ENCODE assay signal across 20 cellular contexts in genomic region chr6:14202947-14203346, GRCh38.
"Had no signal": no experiment of that assay in that cellular context is flagged by ENCODE, and none has a peak within 500 bp of the region (broad histone marks: within the 10 kb centered on the region; RNA-seq: fewer than 3 reads in every experiment).

No MANE protein-coding gene starts in this region.

- H3K27ac ChIP-seq: SJSA1, SK-N-MC had no signal

- H3K4me3 ChIP-seq: MG63, SJSA1, SK-N-MC had no signal

- ATAC-seq: HepG2 had no signal

- H3K4me1 ChIP-seq: SJSA1 had no signal

- DNase-seq: IMR-90, Karpas-422, KG1, MG63, NCI-H1092, NCI-H1436, NCI-H187, NCI-H2029, NCI-H2081 treated with DMSO at 0.1 percent for 48 hours, NCI-H2227 treated with DMSO at 0.1 percent for 48 hours, NCI-H524, NCI-H526 treated with DMSO at 0.1 percent for 48 hours, NCI-H748 treated with DMSO at 0.1 percent for 48 hours, Right ventricle myocardium superior, RPMI8226, SIG-M5 had no signal

- FAIRE-seq: HepG2, RCC 7860 had no signal

- H3K36me3 ChIP-seq: MG63, SJSA1 had no signal

- H3K27me3 ChIP-seq: MG63, SJSA1 had no signal
